2 cellular contexts compared by ENCODE assay signal in the genomic region with DNA sequence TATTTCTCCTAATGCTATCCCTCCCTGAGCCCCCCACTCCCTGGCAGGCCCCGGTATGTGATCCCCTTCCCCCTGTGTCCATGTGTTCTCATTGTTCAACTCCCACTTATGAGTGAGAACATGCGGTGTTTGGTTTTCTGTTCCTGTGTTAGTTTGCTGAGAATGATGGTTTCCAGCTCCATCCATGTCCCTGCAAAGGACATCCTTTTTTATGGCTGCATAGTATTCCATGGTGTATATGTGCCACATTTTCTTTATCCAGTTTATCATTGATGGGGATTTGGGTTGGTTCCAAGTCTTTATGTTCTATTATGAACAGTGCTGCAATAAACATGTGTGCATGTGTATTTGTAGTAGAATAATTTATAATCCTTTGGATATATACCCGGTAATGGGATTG. TPM values are rescaled to one million over a fixed set of nuclear protein-coding genes. Genes with fewer than 3 reads are reported as not detected.
"Had no signal": no experiment of that assay in that cellular context is flagged by ENCODE, and none has a peak within 500 bp of the region (broad histone marks: within the 10 kb centered on the region; RNA-seq: fewer than 3 reads in every experiment).

No MANE protein-coding gene starts in this region.

RNA-seq across cellular contexts. Expression of a gene that starts 18.0 kb away (rescaled TPM):
- total RNA-seq: M059J, NCI-H460 had no signal
